Comparison of ENCODE assay signal across 21 cellular contexts in genomic region chr20:2902818-2903217, GRCh38. TPM values are rescaled to one million over a fixed set of nuclear protein-coding genes. Genes with fewer than 3 reads are reported as not detected.
DNase-seq lines count a peak whose midpoint lies in the region; ATAC-seq, FAIRE-seq and TF ChIP-seq lines count a peak whose summit lies in the region.
"Had no signal": no experiment of that assay in that cellular context is flagged by ENCODE, and none has a peak within 500 bp of the region (broad histone marks: within the 10 kb centered on the region; RNA-seq: fewer than 3 reads in every experiment).

No MANE protein-coding gene starts in this region.

- H3K4me1 ChIP-seq in HepG2 (ENCODE audit: insufficient read depth, low read length) (no peaks in the 10 kb centered on the region), right lobe of liver (peaks cover 0 to 6% (median 2%) of the 10 kb centered on the region in 4 donors), GM12878 (ENCODE audit: control insufficient read depth, insufficient read depth, low read length) (peaks cover 27% of the 10 kb centered on the region), GM23248 (ENCODE audit: insufficient read depth) (no peaks in the 10 kb centered on the region)
- H3K4me1 ChIP-seq: A549, Caco-2 had no signal

- POLR2A ChIA-PET in HepG2 (lab: Yijun Ruan, JAX) (no interaction called here), GM12878 (lab: Charles Lee) (no interaction called here)

- RAD21 ChIA-PET in GM12878 (lab: Charles Lee; ENCODE audit: unreplicated experiment) = no interaction called here

- no peak overlapping the region for H3K27ac ChIP-seq in HepG2 (ENCODE audit: extremely low read length, insufficient read depth, low read length)
- H3K27ac ChIP-seq in right lobe of liver = no peak overlapping the region
- no peak overlapping the region for H3K27ac ChIP-seq in GM12878 (ENCODE audit: control insufficient read depth, insufficient read depth)
- H3K27ac ChIP-seq in caudate nucleus (ENCODE audit: low read depth, low read length) = peak overlapping the region; percentile 33
- no peak overlapping the region for H3K27ac ChIP-seq in GM23248
- H3K27ac ChIP-seq: 22Rv1, A549, C4-2B had no signal

- H3K79me2 ChIP-seq in HepG2 (ENCODE audit: insufficient read depth, low read length) = peaks cover 28% of the 10 kb centered on the region
- peaks cover 21% of the 10 kb centered on the region for H3K79me2 ChIP-seq in GM12878 (ENCODE audit: control insufficient read depth, insufficient read depth, low read length)
- peaks cover 92% of the 10 kb centered on the region for H3K79me2 ChIP-seq in GM23248 (ENCODE audit: insufficient read depth)

- H3K4me3 ChIP-seq in HepG2 (replicated peaks in 1 of 3; ENCODE audit: insufficient read depth in 1 of 3, low read depth in 2 of 3, low read length in 3 of 3) (no peak overlapping the region), right lobe of liver (no peak overlapping the region), GM12878 (no peak overlapping the region), GM23248 (no peak overlapping the region)
- H3K4me3 ChIP-seq: A549; BLaER1 treated with 17β-estradiol and CSF1 and Interleukin-3, amounts not matched to agents 10 nM and 100 nM had no signal

- TF ChIP-seq CTCF in HepG2 (CRISPR knock-in tag; IDR thresholded peaks at IDR 0.05) (no peak), right lobe of liver (IDR thresholded peaks at IDR 0.05) (no peak), GM12878 (IDR thresholded peaks at IDR 0.05 in 2 of 3, conservative IDR thresholded peaks at IDR 0.05 in 1 of 3; ENCODE audit: control insufficient read depth in 2 of 3, extremely low read depth in 1 of 3, insufficient read depth in 1 of 3, low read depth in 3 of 3, low read length in 3 of 3) (no peak)

- H3K4me2 ChIP-seq in HepG2 (ENCODE audit: low read depth, low read length) = no peak overlapping the region
- H3K4me2 ChIP-seq in GM12878 (ENCODE audit: control insufficient read depth, insufficient read depth) = no peak overlapping the region
- no peak overlapping the region for H3K4me2 ChIP-seq in GM23248 (ENCODE audit: unreplicated experiment)
- H3K4me2 ChIP-seq: A549 had no signal

- intact Hi-C loops in HepG2 (cut with micrococcal nuclease; ENCODE audit: unreplicated experiment) = no loop called here
- intact Hi-C loops in right lobe of liver (cut with DNase I) = no loop called here
- intact Hi-C loops in GM12878 (cut with micrococcal nuclease; ENCODE audit: unreplicated experiment) = no loop called here

- TF ChIP-seq RAD21 in HepG2 (CRISPR knock-in tag; IDR thresholded peaks at IDR 0.05) (no peak), GM12878 (IDR thresholded peaks at IDR 0.05; ENCODE audit: insufficient read depth, low read depth, low read length) (no peak)

- no peaks in the 10 kb centered on the region for H3K36me3 ChIP-seq in HepG2 (replicated peaks in 1 of 2; ENCODE audit: control insufficient read depth in 1 of 2, insufficient read depth in 2 of 2, low read length in 2 of 2)
- H3K36me3 ChIP-seq in right lobe of liver = no peaks in the 10 kb centered on the region
- no peaks in the 10 kb centered on the region for H3K36me3 ChIP-seq in GM12878 (ENCODE audit: control insufficient read depth in 2 of 2, insufficient read depth in 2 of 2, low read length in 1 of 2)
- no peaks in the 10 kb centered on the region for H3K36me3 ChIP-seq in GM23248 (ENCODE audit: low read depth)

- no peak for ATAC-seq in HepG2
- ATAC-seq in right lobe of liver = no peak
- no peak for ATAC-seq in GM12878
- ATAC-seq: A549; CD8-positive, alpha-beta T cell had no signal

- no peak overlapping the region for H2AFZ ChIP-seq in HepG2 (ENCODE audit: low read length)
- no peak overlapping the region for H2AFZ ChIP-seq in GM12878 (ENCODE audit: control insufficient read depth, low read depth, low read length)
- H2AFZ ChIP-seq in GM23248 = no peak overlapping the region

- no peaks in the 10 kb centered on the region for H4K20me1 ChIP-seq in HepG2 (ENCODE audit: insufficient read depth, low read length)
- no peaks in the 10 kb centered on the region for H4K20me1 ChIP-seq in GM12878 (ENCODE audit: control insufficient read depth, insufficient read depth)
- no peaks in the 10 kb centered on the region for H4K20me1 ChIP-seq in GM23248 (ENCODE audit: insufficient read depth)

- CTCF ChIA-PET in HepG2 (lab: Yijun Ruan, JAX; ENCODE audit: low intra/inter-chr PET ratio, low total read pairs) (no interaction called here), GM12878 (lab: Yijun Ruan, JAX) (no interaction called here)

- DNase-seq in HepG2 (ENCODE audit: low spot score) = no peak
- DNase-seq in right lobe of liver = no peak
- DNase-seq in GM12878 (ENCODE audit: low read depth, low spot score) = no peak
- DNase-seq in caudate nucleus (lab: John Stamatoyannopoulos, UW) = no peak
- no peak for DNase-seq in GM23248
- DNase-seq in NCI-H774 (lab: John Stamatoyannopoulos, UW) = no peak
- DNase-seq: AML-193; Caco-2; Calu3; CD4-positive, alpha-beta T cell; CD8-positive, alpha-beta T cell; DMS79 treated with DMSO at 0.1 percent for 48 hours; GF-D8 had no signal

- H3K27me3 ChIP-seq in HepG2 (ENCODE audit: control insufficient read depth in 1 of 2, insufficient read depth in 2 of 2, low read length in 2 of 2) = no peaks in the 10 kb centered on the region
- no peaks in the 10 kb centered on the region for H3K27me3 ChIP-seq in right lobe of liver
- no peaks in the 10 kb centered on the region for H3K27me3 ChIP-seq in GM12878 (replicated peaks in 1 of 2; ENCODE audit: control insufficient read depth in 2 of 2, insufficient read depth in 2 of 2, low read length in 1 of 2)
- H3K27me3 ChIP-seq in GM23248 (replicated peaks; ENCODE audit: insufficient read depth) = no peaks in the 10 kb centered on the region
- H3K27me3 ChIP-seq: BLaER1 treated with 17β-estradiol and CSF1 and Interleukin-3, amounts not matched to agents 10 nM and 100 nM had no signal

- H3F3A ChIP-seq in GM23248 (ENCODE audit: insufficient read depth) = no peaks in the 10 kb centered on the region

- BruUV-seq in HepG2 (replicated peaks; lab: Mats Ljungman, UMichigan) (no TSS peak), GM12878 (replicated peaks; lab: Mats Ljungman, UMichigan) (TSS peak; percentile 11)

- no peaks in the 10 kb centered on the region for H3K9me2 ChIP-seq in GM23248 (ENCODE audit: insufficient read depth)

- no peak for TF ChIP-seq POLR2A in HepG2 (IDR thresholded peaks at IDR 0.05; ENCODE audit: insufficient read depth in 1 of 2, low read depth in 2 of 2, low read length in 2 of 2)
- no peak for TF ChIP-seq POLR2A in right lobe of liver (IDR thresholded peaks at IDR 0.05)
- TF ChIP-seq POLR2A in GM12878 (IDR thresholded peaks at IDR 0.05; ENCODE audit: low read depth, low read length) = no peak

- SMC1A ChIA-PET in GM12878 (lab: Charles Lee; ENCODE audit: uncharacterized antibody, unreplicated experiment) = no interaction called here

- H3K9ac ChIP-seq in HepG2 (ENCODE audit: insufficient read depth, low read depth, low read length) (no peak overlapping the region), GM12878 (ENCODE audit: control insufficient read depth, insufficient read depth, low read length) (no peak overlapping the region), GM23248 (no peak overlapping the region)

- no peak for FAIRE-seq in HepG2 (lab: Jason Lieb, UNC)
- FAIRE-seq in GM12878 (lab: Jason Lieb, UNC) = no peak
- FAIRE-seq: A549, D721Med, G401.6, GM12892, GM18507 had no signal

- H3K9me3 ChIP-seq in HepG2 (ENCODE audit: low read length) (no peaks in the 10 kb centered on the region), right lobe of liver (no peaks in the 10 kb centered on the region), GM12878 (replicated peaks; ENCODE audit: control insufficient read depth, insufficient read depth, low read length) (no peaks in the 10 kb centered on the region), GM23248 (ENCODE audit: low read depth) (no peaks in the 10 kb centered on the region)
- H3K9me3 ChIP-seq: A549, Caco-2 had no signal

- 99% methylated on average over 3 of the region's 3 CpGs for WGBS in HepG2 (ENCODE audit: low lambda C conversion rate)
- WGBS in right lobe of liver (ENCODE audit: insufficient coverage, low coverage, low lambda C conversion rate, missing lambda C conversion rate) = 92% methylated on average over 3 of the region's 3 CpGs
- WGBS in GM12878 (ENCODE audit: insufficient coverage, insufficient replicate concordance, low lambda C conversion rate, missing lambda C conversion rate) = 100% methylated on average over 3 of the region's 3 CpGs
- WGBS in GM23248 (ENCODE audit: low coverage in 1 of 2, low lambda C conversion rate in 2 of 2, missing lambda C conversion rate in 2 of 2), 2 experiments = 97 to 99% methylated on average over 3 of the region's 3 CpGs

- TF ChIP-seq EP300 in HepG2 (IDR thresholded peaks at IDR 0.05; ENCODE audit: low read depth in 2 of 2, low read length in 2 of 2) (no peak), HepG2 (CRISPR knock-in tag; IDR thresholded peaks at IDR 0.05; ENCODE audit: borderline replicate concordance) (no peak), GM12878 (IDR thresholded peaks at IDR 0.05; ENCODE audit: borderline replicate concordance in 1 of 2, control insufficient read depth in 1 of 2, low read depth in 2 of 2, low read length in 2 of 2) (no peak)

- in situ Hi-C loops in HepG2 (cut with HindIII; ENCODE audit: extremely low pct_ligation_motif_present, low pct_unique_long_range_greater_than_20kb) (no loop called here), GM12878 (cut with MboI) (no loop called here), GM23248 (cut with MboI) (no loop called here)

RNA-seq across cellular contexts. Expression of gene PTPRA, which starts 29.5 kb away (rescaled TPM):
- total RNA-seq in HepG2 (2016; rRNA removed; fragmentation: Illumina TruSeq; extraction: Trizol) (43.7 and 47.2 TPM in 2 replicates), right lobe of liver (10 to 100 TPM; 15.7 to 22.1 (median 18.6) TPM), GM12878 (2014; rRNA removed) (33.6 and 34.3 TPM in 2 replicates), GM12878 (2014; rRNA removed; fragmentation: Illumina TruSeq; extraction: Trizol) (26.5 and 28.9 TPM in 2 replicates), GM12878 (2021) (39.3 and 40.2 TPM in 2 replicates)
- 75.0 and 92.4 TPM in 2 replicates for total RNA-seq in HepG2 (2016; cell fraction: cytosol; rRNA removed; fragmentation: Illumina TruSeq; extraction: Trizol; ENCODE audit: low read depth)
- 36.6 and 48.6 TPM in 2 replicates for total RNA-seq in HepG2 (2016; cell fraction: insoluble cytoplasmic fraction; rRNA removed; fragmentation: Illumina TruSeq; extraction: Trizol)
- total RNA-seq in HepG2 (2016; cell fraction: membrane; rRNA removed; fragmentation: Illumina TruSeq; extraction: Trizol) = 68.2 and 69.6 TPM in 2 replicates
- 49.3 and 53.4 TPM in 2 replicates for total RNA-seq in HepG2 (2016; cell fraction: nucleus; rRNA removed; fragmentation: Illumina TruSeq; extraction: Trizol)
- polyA plus RNA-seq in HepG2 (2011; rRNA removed) (107 and 127 TPM in 2 replicates), GM12878 (2011; rRNA removed) (61.9 and 75.7 TPM in 2 replicates), GM12878 (2014; fragmentation: Illumina TruSeq; extraction: Trizol) (62.1 and 71.5 TPM in 2 replicates), GM12878 (2014; fragmentation: Nextera tagmentation; extraction: Ambion mirVana) (1 to 10 TPM; 3.9 to 8.0 TPM), GM12878 (2014; rRNA removed) (34.9 and 36.0 TPM in 2 replicates), GM12878 (2016; fragmentation: Nextera tagmentation; extraction: Ambion mirVana) (10 to 100 TPM; 15.6 to 36.5 TPM), GM23248 (2016; fragmentation: Nextera tagmentation; extraction: Ambion mirVana) (37.4 and 37.9 TPM in 2 replicates)
- polyA plus RNA-seq in HepG2 (2011; cell fraction: cytosol; rRNA removed) = 69.7 and 102 TPM in 2 replicates
- 65.1 and 68.2 TPM in 2 replicates for polyA plus RNA-seq in HepG2 (2011; cell fraction: nucleus; rRNA removed)
- polyA plus RNA-seq in HepG2 (2012) = 67.3 and 73.2 TPM in 2 replicates
- 23.1 and 26.7 TPM in 2 replicates for polyA plus RNA-seq in HepG2 (2016; cell fraction: cytosol; fragmentation: Illumina TruSeq; extraction: Trizol; ENCODE audit: low read depth)
- 56.2 and 64.8 TPM in 2 replicates for polyA plus RNA-seq in HepG2 (2016; cell fraction: insoluble cytoplasmic fraction; fragmentation: Illumina TruSeq; extraction: Trizol; ENCODE audit: low read depth)
- 68.7 and 72.2 TPM in 2 replicates for polyA plus RNA-seq in HepG2 (2016; cell fraction: membrane; fragmentation: Illumina TruSeq; extraction: Trizol; ENCODE audit: low read depth)
- polyA plus RNA-seq in HepG2 (2016; cell fraction: nucleus; fragmentation: Illumina TruSeq; extraction: Trizol; ENCODE audit: insufficient read depth, low read depth) = 100 and 102 TPM in 2 replicates
- polyA minus RNA-seq in HepG2 (2011; rRNA and poly(A)+ RNA removed; ENCODE audit: low replicate concordance) = 22.9 and 71.1 TPM in 2 replicates
- polyA minus RNA-seq in HepG2 (2011; cell fraction: cytosol; rRNA and poly(A)+ RNA removed) = 48.3 and 52.0 TPM in 2 replicates
- polyA minus RNA-seq in HepG2 (2011; cell fraction: nucleus; rRNA and poly(A)+ RNA removed) = 49.8 and 61.4 TPM in 2 replicates
- 90.5 and 96.2 TPM in 2 replicates for total RNA-seq in GM12878 (2013; cell fraction: nucleolus; rRNA removed)
- polyA plus RNA-seq in GM12878 (2011; ENCODE audit: low read depth) = 18.7 TPM
- polyA plus RNA-seq in GM12878 (2011; cell fraction: cytosol; rRNA removed) = 36.1 and 37.8 TPM in 2 replicates
- polyA plus RNA-seq in GM12878 (2011; cell fraction: nucleus; rRNA removed) = 48.7 and 58.2 TPM in 2 replicates
- 22.9 and 28.1 TPM in 2 replicates for polyA plus RNA-seq in GM12878 (2012)
- polyA minus RNA-seq in GM12878 (2011; rRNA and poly(A)+ RNA removed) = 43.7 and 65.3 TPM in 2 replicates
- 15.0 and 20.7 TPM in 2 replicates for polyA minus RNA-seq in GM12878 (2011; cell fraction: cytosol; rRNA and poly(A)+ RNA removed)
- 19.7 and 23.9 TPM in 2 replicates for polyA minus RNA-seq in GM12878 (2011; cell fraction: nucleus; rRNA and poly(A)+ RNA removed)
- total RNA-seq in GM23248 (2014; rRNA removed; shearing (Covaris generic)) = 27.4 and 50.8 TPM in 2 replicates

Comparison
In these comparisons a context has a peak if more than half of its experiments do, and no peak if none do; other contexts are left out.
1. Of the 75 proteins assayed by ChIP-seq in both HepG2 and GM12878: peak only in HepG2: CHD4; only in GM12878: none; in both: none; in neither: 74.